10 cellular contexts compared by ENCODE assay signal in the genomic region with DNA sequence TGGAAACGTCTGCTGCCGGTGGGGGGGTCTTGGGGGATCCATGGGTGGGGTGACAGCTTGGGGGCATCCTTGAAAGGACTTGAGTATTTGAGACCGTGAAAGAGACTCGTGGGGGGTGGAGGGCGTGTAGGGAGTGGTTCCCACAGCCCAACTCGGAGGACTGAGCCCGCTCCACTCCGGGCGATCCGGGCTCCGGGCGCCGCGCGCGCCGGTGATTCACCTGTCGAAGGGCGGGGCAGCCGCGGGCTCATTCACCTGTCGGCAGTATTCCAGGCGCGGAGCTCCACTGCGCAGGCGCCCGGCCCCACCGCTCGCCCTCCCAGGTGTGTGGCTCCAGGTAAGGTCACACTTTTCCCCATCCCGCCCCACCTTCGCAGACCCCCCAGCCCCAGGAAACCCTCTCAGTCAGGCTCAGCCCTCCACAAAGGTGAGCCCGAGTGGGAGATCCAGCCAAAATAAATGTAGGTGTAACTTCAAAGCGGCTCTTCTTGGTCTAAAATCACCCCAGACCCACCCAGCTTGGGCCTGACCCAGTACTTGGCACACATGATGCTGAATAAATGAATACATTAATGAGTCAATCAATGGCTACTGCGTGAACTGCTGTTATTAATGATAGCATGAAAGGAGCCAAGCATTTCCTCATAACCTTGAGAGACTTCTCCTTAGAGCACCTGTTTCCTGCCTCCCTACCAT. TPM values are rescaled to one million over a fixed set of nuclear protein-coding genes. Genes with fewer than 3 reads are reported as not detected.
DNase-seq lines count a peak whose midpoint lies in the region; ATAC-seq, FAIRE-seq and TF ChIP-seq lines count a peak whose summit lies in the region.
"Had no signal": no experiment of that assay in that cellular context is flagged by ENCODE, and none has a peak within 500 bp of the region (broad histone marks: within the 10 kb centered on the region; RNA-seq: fewer than 3 reads in every experiment).

No MANE protein-coding gene starts in this region.

- H3K4me2 ChIP-seq in HepG2 (ENCODE audit: low read depth, low read length) = peak overlapping the region; percentile 60

- no peaks in the 10 kb centered on the region; the same call in 1 of the 2 replicates for H4K20me1 ChIP-seq in HepG2 (ENCODE audit: insufficient read depth, low read length)

- H3K27me3 Mint-ChIP-seq in activated naive CD8-positive, alpha-beta T cell treated with anti-CD3 and anti-CD28 coated beads, Interleukin-2, amount 50 U/mL, for 24 hours = peaks cover 61% of the 10 kb centered on the region

- no peak overlapping the region for H3K9ac ChIP-seq in HepG2 (ENCODE audit: insufficient read depth, low read depth, low read length)

- TF ChIP-seq POLR2A in HepG2 (IDR thresholded peaks at IDR 0.05; ENCODE audit: insufficient read depth in 1 of 2, low read depth in 2 of 2, low read length in 2 of 2) = no peak
- TF ChIP-seq POLR2A in GM18505 (IDR thresholded peaks at IDR 0.05; ENCODE audit: borderline replicate concordance, extremely low read depth, insufficient read depth, insufficient read length) = no peak

- H3K4me3 ChIP-seq in HAP-1 (peak overlapping the region; percentile 29), HepG2 (replicated peaks in 1 of 3; ENCODE audit: insufficient read depth in 1 of 3, low read depth in 2 of 3, low read length in 3 of 3) (peak overlapping the region in 2 of 3 experiments; percentile 23 to 58; a peak in 2 of 6 replicates)
- H3K4me3 ChIP-seq: GM12878 had no signal

- no peak for TF ChIP-seq RAD21 in HepG2 (CRISPR knock-in tag; IDR thresholded peaks at IDR 0.05)

- peaks cover 19% of the 10 kb centered on the region for H3K4me1 Mint-ChIP-seq in activated naive CD8-positive, alpha-beta T cell treated with anti-CD3 and anti-CD28 coated beads, Interleukin-2, amount 50 U/mL, for 24 hours

- POLR2A ChIA-PET in HepG2 (lab: Yijun Ruan, JAX) = interaction anchor here (1.1 kb wide), 1 partner anchor 15 kb away, joined by 4 read pairs; no protein-coding TSS in a partner anchor

- no peaks in the 10 kb centered on the region for H3K27me3 ChIP-seq in HAP-1 (ENCODE audit: low read depth)
- peaks cover 3 to 28% of the 10 kb centered on the region in 2 experiments; a peak in 4 of 5 replicates for H3K27me3 ChIP-seq in HepG2 (ENCODE audit: control insufficient read depth in 1 of 2, insufficient read depth in 2 of 2, low read length in 2 of 2)

- ATAC-seq in activated naive CD8-positive, alpha-beta T cell treated with anti-CD3 and anti-CD28 coated beads, Interleukin-2, amount 50 U/mL, for 24 hours = no peak
- ATAC-seq in HepG2 (no peak), GM21360 (IDR thresholded peaks at IDR 0.05; ENCODE audit: unreplicated experiment) (no peak), GM18505 (IDR thresholded peaks at IDR 0.05; ENCODE audit: unreplicated experiment) (no peak)
- ATAC-seq: GM12878, T-helper 17 cell had no signal

- H3K27ac ChIP-seq in 22Rv1 (peak overlapping the region; percentile 75), HepG2 (ENCODE audit: extremely low read length, insufficient read depth, low read length) (no peak overlapping the region)

- H3K9me3 ChIP-seq in HAP-1 = no peaks in the 10 kb centered on the region
- H3K9me3 ChIP-seq in HepG2 (ENCODE audit: low read length) = no peaks in the 10 kb centered on the region

- H3K36me3 ChIP-seq in HAP-1 (replicated peaks) (peaks cover 15% of the 10 kb centered on the region), HepG2 (replicated peaks in 1 of 2; ENCODE audit: control insufficient read depth in 1 of 2, insufficient read depth in 2 of 2, low read length in 2 of 2) (no peaks in the 10 kb centered on the region)

- no peak overlapping the region for H3K4me3 Mint-ChIP-seq in activated naive CD8-positive, alpha-beta T cell treated with anti-CD3 and anti-CD28 coated beads, Interleukin-2, amount 50 U/mL, for 24 hours
- H3K4me3 Mint-ChIP-seq: T-helper 17 cell had no signal

- WGBS in HepG2 (ENCODE audit: low lambda C conversion rate) = 24% methylated on average over 6 of the region's 34 CpGs

- no peak for TF ChIP-seq EP300 in HepG2 (IDR thresholded peaks at IDR 0.05; ENCODE audit: low read depth in 2 of 2, low read length in 2 of 2)
- TF ChIP-seq EP300 in HepG2 (CRISPR knock-in tag; IDR thresholded peaks at IDR 0.05; ENCODE audit: borderline replicate concordance) = no peak

- BruUV-seq in HepG2 (replicated peaks; lab: Mats Ljungman, UMichigan) = no TSS peak

- DNase-seq in HAP-1 (ENCODE audit: low spot score in 2 of 2) = peak in 1 of 2 experiments; percentile 61
- peak; percentile 24 for DNase-seq in activated naive CD8-positive, alpha-beta T cell treated with anti-CD3 and anti-CD28 coated beads, Interleukin-2, amount 50 U/mL, for 24 hours
- no peak for DNase-seq in HepG2 (ENCODE audit: low spot score)
- DNase-seq in HCEC 1CT = no peak
- no peak for DNase-seq in AG08395 (ENCODE audit: low spot score)
- DNase-seq: T-helper 17 cell had no signal

- no peak for TF ChIP-seq CTCF in 22Rv1 (IDR thresholded peaks at IDR 0.05)
- TF ChIP-seq CTCF in HepG2 (CRISPR knock-in tag; IDR thresholded peaks at IDR 0.05) = no peak

- no peaks in the 10 kb centered on the region; the same call in 1 of the 2 replicates for H3K4me1 ChIP-seq in HAP-1
- H3K4me1 ChIP-seq in HepG2 (ENCODE audit: insufficient read depth, low read length) = no peaks in the 10 kb centered on the region; the same call in 1 of the 2 replicates

- no peaks in the 10 kb centered on the region for H3K79me2 ChIP-seq in HepG2 (ENCODE audit: insufficient read depth, low read length)

- H3K27ac Mint-ChIP-seq in activated naive CD8-positive, alpha-beta T cell treated with anti-CD3 and anti-CD28 coated beads, Interleukin-2, amount 50 U/mL, for 24 hours = no peak overlapping the region
- H3K27ac Mint-ChIP-seq: T-helper 17 cell had no signal

- CTCF ChIA-PET in HepG2 (lab: Yijun Ruan, JAX; ENCODE audit: low intra/inter-chr PET ratio, low total read pairs) = no interaction called here

- in situ Hi-C loops in HAP-1 (cut with MboI; ENCODE audit: low sequenced_read_pairs) (no loop called here), HepG2 (cut with HindIII; ENCODE audit: extremely low pct_ligation_motif_present, low pct_unique_long_range_greater_than_20kb) (no loop called here)

- FAIRE-seq in HepG2 (lab: Jason Lieb, UNC) = no peak
- FAIRE-seq: GM12878 had no signal

- H3K36me3 Mint-ChIP-seq in activated naive CD8-positive, alpha-beta T cell treated with anti-CD3 and anti-CD28 coated beads, Interleukin-2, amount 50 U/mL, for 24 hours (ENCODE audit: low read depth) = no peaks in the 10 kb centered on the region

- intact Hi-C loops in HepG2 (cut with micrococcal nuclease; ENCODE audit: unreplicated experiment) = no loop called here

- H2AFZ ChIP-seq in HepG2 (ENCODE audit: low read length) = no peak overlapping the region

- no peaks in the 10 kb centered on the region for H3K9me3 Mint-ChIP-seq in activated naive CD8-positive, alpha-beta T cell treated with anti-CD3 and anti-CD28 coated beads, Interleukin-2, amount 50 U/mL, for 24 hours

RNA-seq across cellular contexts. Expression of gene NOTCH3, which starts 4.7 kb away (rescaled TPM):
- total RNA-seq in HepG2 (2016; rRNA removed; fragmentation: Illumina TruSeq; extraction: Trizol) = 0.09 TPM in 1 of 2 replicates, not detected in the other
- total RNA-seq in HepG2 (2016; cell fraction: cytosol; rRNA removed; fragmentation: Illumina TruSeq; extraction: Trizol; ENCODE audit: low read depth) = under 0.01 TPM in 1 of 2 replicates, not detected in the other
- 0.09 TPM in 1 of 2 replicates, not detected in the other for total RNA-seq in HepG2 (2016; cell fraction: insoluble cytoplasmic fraction; rRNA removed; fragmentation: Illumina TruSeq; extraction: Trizol)
- 0.03 TPM in 2 replicates for total RNA-seq in HepG2 (2016; cell fraction: membrane; rRNA removed; fragmentation: Illumina TruSeq; extraction: Trizol)
- total RNA-seq in HepG2 (2016; cell fraction: nucleus; rRNA removed; fragmentation: Illumina TruSeq; extraction: Trizol) = 0.44 and 0.93 TPM in 2 replicates
- polyA plus RNA-seq in HepG2 (2011; rRNA removed) = 0.28 and 0.43 TPM in 2 replicates
- polyA plus RNA-seq in HepG2 (2011; cell fraction: cytosol; rRNA removed) = 0.09 and 0.27 TPM in 2 replicates
- 1.4 and 2.1 TPM in 2 replicates for polyA plus RNA-seq in HepG2 (2011; cell fraction: nucleus; rRNA removed)
- 0.20 and 0.63 TPM in 2 replicates for polyA plus RNA-seq in HepG2 (2012)
- 0.01 and 0.02 TPM in 2 replicates for polyA plus RNA-seq in HepG2 (2016; cell fraction: cytosol; fragmentation: Illumina TruSeq; extraction: Trizol; ENCODE audit: low read depth)
- 0.04 TPM in 1 of 2 replicates, not detected in the other for polyA plus RNA-seq in HepG2 (2016; cell fraction: insoluble cytoplasmic fraction; fragmentation: Illumina TruSeq; extraction: Trizol; ENCODE audit: low read depth)
- 0.01 and 0.05 TPM in 2 replicates for polyA plus RNA-seq in HepG2 (2016; cell fraction: membrane; fragmentation: Illumina TruSeq; extraction: Trizol; ENCODE audit: low read depth)
- polyA plus RNA-seq in HepG2 (2016; cell fraction: nucleus; fragmentation: Illumina TruSeq; extraction: Trizol; ENCODE audit: insufficient read depth, low read depth) = 0.29 and 0.71 TPM in 2 replicates
- polyA minus RNA-seq in HepG2 (2011; rRNA and poly(A)+ RNA removed; ENCODE audit: low replicate concordance) = 0.54 and 1.5 TPM in 2 replicates
- 0.70 and 0.79 TPM in 2 replicates for polyA minus RNA-seq in HepG2 (2011; cell fraction: cytosol; rRNA and poly(A)+ RNA removed)
- 0.50 and 1.9 TPM in 2 replicates for polyA minus RNA-seq in HepG2 (2011; cell fraction: nucleus; rRNA and poly(A)+ RNA removed)

RNA-seq across cellular contexts. Expression of gene EPHX3, which starts 36.1 kb away (rescaled TPM):
- total RNA-seq in HepG2 (2016; rRNA removed; fragmentation: Illumina TruSeq; extraction: Trizol) = 0.07 TPM in 1 of 2 replicates, not detected in the other
- total RNA-seq in HepG2 (2016; cell fraction: cytosol; rRNA removed; fragmentation: Illumina TruSeq; extraction: Trizol; ENCODE audit: low read depth) = not detected in 2 replicates
- 0.06 TPM in 1 of 2 replicates, not detected in the other for total RNA-seq in HepG2 (2016; cell fraction: insoluble cytoplasmic fraction; rRNA removed; fragmentation: Illumina TruSeq; extraction: Trizol)
- total RNA-seq in HepG2 (2016; cell fraction: membrane; rRNA removed; fragmentation: Illumina TruSeq; extraction: Trizol) = not detected in 2 replicates
- not detected in 2 replicates for total RNA-seq in HepG2 (2016; cell fraction: nucleus; rRNA removed; fragmentation: Illumina TruSeq; extraction: Trizol)
- 0.15 and 0.17 TPM in 2 replicates for polyA plus RNA-seq in HepG2 (2011; rRNA removed)
- polyA plus RNA-seq in HepG2 (2011; cell fraction: cytosol; rRNA removed) = 0.04 and 0.05 TPM in 2 replicates
- 0.78 and 0.82 TPM in 2 replicates for polyA plus RNA-seq in HepG2 (2011; cell fraction: nucleus; rRNA removed)
- polyA plus RNA-seq in HepG2 (2012) = 0.07 TPM in 1 of 2 replicates, not detected in the other
- polyA plus RNA-seq in HepG2 (2016; cell fraction: cytosol; fragmentation: Illumina TruSeq; extraction: Trizol; ENCODE audit: low read depth) = not detected in 2 replicates
- not detected in 2 replicates for polyA plus RNA-seq in HepG2 (2016; cell fraction: insoluble cytoplasmic fraction; fragmentation: Illumina TruSeq; extraction: Trizol; ENCODE audit: low read depth)
- polyA plus RNA-seq in HepG2 (2016; cell fraction: membrane; fragmentation: Illumina TruSeq; extraction: Trizol; ENCODE audit: low read depth) = 0.10 TPM in 1 of 2 replicates, not detected in the other
- polyA plus RNA-seq in HepG2 (2016; cell fraction: nucleus; fragmentation: Illumina TruSeq; extraction: Trizol; ENCODE audit: insufficient read depth, low read depth) = not detected in 2 replicates
- polyA minus RNA-seq in HepG2 (2011; rRNA and poly(A)+ RNA removed; ENCODE audit: low replicate concordance) = 0.76 and 0.96 TPM in 2 replicates
- polyA minus RNA-seq in HepG2 (2011; cell fraction: cytosol; rRNA and poly(A)+ RNA removed) = not detected in 2 replicates
- polyA minus RNA-seq in HepG2 (2011; cell fraction: nucleus; rRNA and poly(A)+ RNA removed) = 0.99 and 1.2 TPM in 2 replicates
- total RNA-seq: GM12878, T-helper 17 cell had no signal
